8 cellular contexts compared by ENCODE assay signal in genomic region chr1:171251741-171252300, GRCh38. TPM values are rescaled to one million over a fixed set of nuclear protein-coding genes. Genes with fewer than 3 reads are reported as not detected.
A peak's percentile ranks its signal among the peaks of the same experiment; 100 is the strongest.
DNase-seq lines count a peak whose midpoint lies in the region; ATAC-seq, FAIRE-seq and TF ChIP-seq lines count a peak whose summit lies in the region.

No MANE protein-coding gene starts in this region.

- CTCF ChIA-PET in activated CD8-positive, alpha-beta memory T cell treated with anti-CD3 and anti-CD28 coated beads, Interleukin-2, amount 10 ng/mL, durations not matched to agents 7 days and 5 days (lab: Charles Lee), result interaction anchor here (0.6 to 3.5 kb wide), 4 partner anchors 10 to 62 kb away, joined by 3 to 18 read pairs (median 3); partner anchors contain the start of gene FMO4

- peak; percentile 52 for DNase-seq in activated CD8-positive, alpha-beta memory T cell treated with anti-CD3 and anti-CD28 coated beads, Interleukin-2, amount 10 ng/mL, durations not matched to agents 7 days and 5 days
- no peak for DNase-seq in activated CD8-positive, alpha-beta memory T cell treated with anti-CD3 and anti-CD28 coated beads for 24 hours
- DNase-seq in RKO (ENCODE audit: low spot score) (peak; percentile 44), dermis blood vessel endothelial cell (peak; percentile 51), memory B cell (ENCODE audit: low spot score in 2 of 2) (no peak), type B pancreatic cell (ENCODE audit: extremely low spot score, unreplicated experiment) (no peak), GM12891 (ENCODE audit: insufficient read length, low spot score) (no peak)

- no peaks in the 10 kb centered on the region for H3K9me3 Mint-ChIP-seq in activated CD8-positive, alpha-beta memory T cell treated with anti-CD3 and anti-CD28 coated beads, Interleukin-2, amount 10 ng/mL, durations not matched to agents 7 days and 5 days (ENCODE audit: low read depth)
- H3K9me3 Mint-ChIP-seq in memory B cell, result no peaks in the 10 kb centered on the region
- H3K9me3 Mint-ChIP-seq in type B pancreatic cell, result no peaks in the 10 kb centered on the region

- H3K4me1 Mint-ChIP-seq in activated CD8-positive, alpha-beta memory T cell treated with anti-CD3 and anti-CD28 coated beads, Interleukin-2, amount 10 ng/mL, durations not matched to agents 7 days and 5 days, result peaks cover 17% of the 10 kb centered on the region
- H3K4me1 Mint-ChIP-seq in memory B cell (peaks cover 12% of the 10 kb centered on the region), type B pancreatic cell (ENCODE audit: unreplicated experiment) (peaks cover 23% of the 10 kb centered on the region)

- no peak for FAIRE-seq in GM12891 (lab: Jason Lieb, UNC)

- H3K27ac Mint-ChIP-seq in activated CD8-positive, alpha-beta memory T cell treated with anti-CD3 and anti-CD28 coated beads, Interleukin-2, amount 10 ng/mL, durations not matched to agents 7 days and 5 days, result no peak overlapping the region
- no peak overlapping the region for H3K27ac Mint-ChIP-seq in memory B cell
- H3K27ac Mint-ChIP-seq in type B pancreatic cell, result no peak overlapping the region

- no peak for TF ChIP-seq POLR2A in GM12891 (IDR thresholded peaks at IDR 0.05; ENCODE audit: low read depth, low read length)

- no peaks in the 10 kb centered on the region for H3K36me3 Mint-ChIP-seq in activated CD8-positive, alpha-beta memory T cell treated with anti-CD3 and anti-CD28 coated beads, Interleukin-2, amount 10 ng/mL, durations not matched to agents 7 days and 5 days
- no peaks in the 10 kb centered on the region for H3K36me3 Mint-ChIP-seq in memory B cell
- H3K36me3 Mint-ChIP-seq in type B pancreatic cell, result no peaks in the 10 kb centered on the region

- ATAC-seq in activated CD8-positive, alpha-beta memory T cell treated with anti-CD3 and anti-CD28 coated beads, Interleukin-2, amount 10 ng/mL, durations not matched to agents 7 days and 5 days, result peak; percentile 51
- ATAC-seq in HG02870 (IDR thresholded peaks at IDR 0.05; ENCODE audit: unreplicated experiment) (peak; percentile 21), memory B cell (ENCODE audit: low read depth) (peak; percentile 41)

- peak; percentile 82 for TF ChIP-seq CTCF in type B pancreatic cell (conservative IDR thresholded peaks at IDR 0.05)

- H3K27me3 Mint-ChIP-seq in activated CD8-positive, alpha-beta memory T cell treated with anti-CD3 and anti-CD28 coated beads, Interleukin-2, amount 10 ng/mL, durations not matched to agents 7 days and 5 days, result peaks cover 53% of the 10 kb centered on the region
- peaks cover 13% of the 10 kb centered on the region for H3K27me3 Mint-ChIP-seq in memory B cell
- H3K27me3 Mint-ChIP-seq in type B pancreatic cell, result peaks cover 68% of the 10 kb centered on the region

- H3K4me3 Mint-ChIP-seq in activated CD8-positive, alpha-beta memory T cell treated with anti-CD3 and anti-CD28 coated beads, Interleukin-2, amount 10 ng/mL, durations not matched to agents 7 days and 5 days, result peak overlapping the region; percentile 75
- H3K4me3 Mint-ChIP-seq in memory B cell (peak overlapping the region; percentile 92), type B pancreatic cell (peak overlapping the region; percentile 90)

TF ChIP-seq in GM12891, 5 proteins besides CTCF, POLR2A, EP300 and RAD21:
- no peak for TF ChIP-seq PAX5 (IDR thresholded peaks at IDR 0.05; ENCODE audit: insufficient read depth, low read length, severe bottlenecking)
- no peak for TF ChIP-seq POU2F2 (IDR thresholded peaks at IDR 0.05; ENCODE audit: low read depth, low read length)
- TF ChIP-seq SPI1 (IDR thresholded peaks at IDR 0.05; ENCODE audit: low read depth, low read length), result no peak
- TF ChIP-seq POLR2AphosphoS5 (IDR thresholded peaks at IDR 0.05; ENCODE audit: low read depth, low read length), result no peak
- no peak for TF ChIP-seq TAF1 (IDR thresholded peaks at IDR 0.05; ENCODE audit: low read depth, low read length)

RNA-seq across cellular contexts. Expression of gene FMO1, which starts 3.5 kb away (rescaled TPM):
- total RNA-seq in activated CD8-positive, alpha-beta memory T cell treated with anti-CD3 and anti-CD28 coated beads, Interleukin-2, amount 10 ng/mL, durations not matched to agents 7 days and 5 days, result not detected
- total RNA-seq in dermis blood vessel endothelial cell (not detected in 2 replicates), type B pancreatic cell (ENCODE audit: low replicate concordance) (0.74 and 1.8 TPM in 2 replicates)
- polyA plus RNA-seq in GM12891 (2012; ENCODE audit: low read depth, missing spikeins), result not detected

Comparison
In these comparisons a context has a peak if more than half of its experiments do, and no peak if none do; other contexts are left out.
1. DNase-seq: peak in activated CD8-positive, alpha-beta memory T cell treated with anti-CD3 and anti-CD28 coated beads, Interleukin-2, amount 10 ng/mL, durations not matched to agents 7 days and 5 days (single experiment), RKO (single experiment) and dermis blood vessel endothelial cell (single experiment); none in activated CD8-positive, alpha-beta memory T cell treated with anti-CD3 and anti-CD28 coated beads for 24 hours (single experiment), memory B cell (0 of 2), type B pancreatic cell (single experiment) and GM12891 (single experiment).
2. Peak in every context shown above with its lines, with median percentiles within 50 percentile points of each other: ATAC-seq and H3K4me3 Mint-ChIP-seq.